Comparison of ENCODE assay signal across 8 cellular contexts in genomic region chr19:57947419-57948134, GRCh38. TPM values are rescaled to one million over a fixed set of nuclear protein-coding genes. Genes with fewer than 3 reads are reported as not detected.
A peak's percentile ranks its signal among the peaks of the same experiment; 100 is the strongest.
DNase-seq lines count a peak whose midpoint lies in the region; TF ChIP-seq lines count a peak whose summit lies in the region.

TSS of gene ZNF256 (minus strand) at chr19:57947706. CDS start at chr19:57947474, 232 bp downstream.

- no peak for TF ChIP-seq POLR2A in prostate gland (IDR thresholded peaks at IDR 0.05)

- H3K36me3 ChIP-seq in H7 (replicated peaks; ENCODE audit: control insufficient read depth, insufficient read depth, low read length) (peaks cover 6% of the 10 kb centered on the region), right atrium auricular region (peaks cover 15% of the 10 kb centered on the region), prostate gland (peaks cover 2 to 5% of the 10 kb centered on the region in 2 donors)

- intact Hi-C loops in prostate gland (cut with DNase I): no loop called here

- H3K9me3 ChIP-seq in right atrium auricular region (peaks cover 0 to 12% of the 10 kb centered on the region in 2 donors), prostate gland (no peaks in the 10 kb centered on the region)

- peaks cover 0 to 13% of the 10 kb centered on the region in 2 donors for H3K4me1 ChIP-seq in right atrium auricular region
- no peaks in the 10 kb centered on the region for H3K4me1 ChIP-seq in prostate gland (replicated peaks)

- WGBS in prostate gland: 7% methylated on average over 54 of the region's 54 CpGs

- H3K4me3 ChIP-seq in H7 (ENCODE audit: insufficient read depth, low read depth, low read length): peak within 1 kb of the TSS; percentile 82
- H3K4me3 ChIP-seq in right atrium auricular region: peak within 1 kb of the TSS; percentile 96 to 99
- H3K4me3 ChIP-seq in prostate gland: peak within 1 kb of the TSS; percentile 81 to 89

- H3K27me3 ChIP-seq in H7 (ENCODE audit: control insufficient read depth, insufficient read depth, low read length) (no peaks in the 10 kb centered on the region), right atrium auricular region (no peaks in the 10 kb centered on the region), prostate gland (replicated peaks; ENCODE audit: insufficient read depth) (no peaks in the 10 kb centered on the region)

- DNase-seq in GDM1 (lab: John Stamatoyannopoulos, UW) (peak; percentile 90), H7 (peak; percentile 97), NCI-H1048 (lab: John Stamatoyannopoulos, UW) (peak; percentile 89), T-helper 2 cell (peak; percentile 50 to 94 (median 77)), anterior cingulate cortex (lab: John Stamatoyannopoulos, UW) (peak; percentile 59 to 97 (median 92)), right atrium auricular region (ENCODE audit: low spot score) (peak; percentile 96), prostate gland (ENCODE audit: low spot score) (peak; percentile 92), ureter (ENCODE audit: low spot score) (peak; percentile 97)

- TF ChIP-seq CTCF in right atrium auricular region (IDR thresholded peaks at IDR 0.05) (peak; percentile 56 to 76), prostate gland (IDR thresholded peaks at IDR 0.05) (peak; percentile 44 to 82 (median 78))

- peak within 1 kb of the TSS; percentile 85 to 86 for H3K27ac ChIP-seq in right atrium auricular region
- peak within 1 kb of the TSS; percentile 66 to 77 for H3K27ac ChIP-seq in prostate gland

RNA-seq across cellular contexts. Expression of gene ZNF256, which starts in this region (rescaled TPM):
- total RNA-seq in H7 (2014; rRNA removed; shearing (Covaris generic)): 4.0 and 6.8 TPM in 2 replicates
- 1 to 10 TPM; 5.3 to 5.7 TPM for total RNA-seq in right atrium auricular region
- total RNA-seq in prostate gland: 1 to 10 TPM; 7.2 to 8.1 TPM
- total RNA-seq in ureter: 10.6 TPM

Comparison
In these comparisons a context has a peak if more than half of its experiments do, and no peak if none do; other contexts are left out.
1. Peak in every context shown above with its lines: DNase-seq, H3K4me3 ChIP-seq and H3K27ac ChIP-seq.